14 cellular contexts compared by ENCODE assay signal in genomic region chr9:132008871-132009812, GRCh38.
DNase-seq lines count a peak whose midpoint lies in the region; TF ChIP-seq lines count a peak whose summit lies in the region.
"Had no signal": no experiment of that assay in that cellular context is flagged by ENCODE, and none has a peak within 500 bp of the region (broad histone marks: within the 10 kb centered on the region; RNA-seq: fewer than 3 reads in every experiment).

No MANE protein-coding gene starts in this region.

- H3K4me1 ChIP-seq in mesenchymal stem cell (ENCODE audit: control insufficient read depth, insufficient read depth, low read depth, low read length) = peaks cover 18% of the 10 kb centered on the region
- H3K4me1 ChIP-seq in left ventricle myocardium inferior = peaks cover 40% of the 10 kb centered on the region

- no peak overlapping the region for H2AFZ ChIP-seq in mesenchymal stem cell (ENCODE audit: low read depth, low read length)

- H3K9ac ChIP-seq in mesenchymal stem cell (ENCODE audit: low read length) = no peak overlapping the region

- no peak overlapping the region for H2BK120ac ChIP-seq in mesenchymal stem cell (ENCODE audit: low read depth, low read length)

- H3K27ac ChIP-seq in VCaP (peak overlapping the region; percentile 50), mesenchymal stem cell (ENCODE audit: low read length, poor library complexity, severe bottlenecking) (peak overlapping the region; percentile 75), left ventricle myocardium inferior (replicated peaks) (no peak overlapping the region)
- H3K27ac ChIP-seq: ovary, spleen had no signal

- peaks cover 22% of the 10 kb centered on the region for H3K79me1 ChIP-seq in mesenchymal stem cell (replicated peaks; ENCODE audit: low read length, poor library complexity, severe bottlenecking)

- H3K36me3 ChIP-seq in mesenchymal stem cell (ENCODE audit: control insufficient read depth in 1 of 2, insufficient read depth in 2 of 2, low read depth in 1 of 2, low read length in 2 of 2) (peaks cover 3 to 17% of the 10 kb centered on the region in 2 experiments), left ventricle myocardium inferior (peaks cover 8% of the 10 kb centered on the region)
- H3K36me3 ChIP-seq: BE2C, ovary had no signal

- peak overlapping the region in 1 of 2 experiments; percentile 29 for H3K18ac ChIP-seq in mesenchymal stem cell (ENCODE audit: low read depth in 1 of 2, low read length in 2 of 2)

- TF ChIP-seq CTCF in VCaP (conservative IDR thresholded peaks at IDR 0.05) (no peak), left ventricle myocardium inferior (IDR thresholded peaks at IDR 0.05; ENCODE audit: borderline replicate concordance) (no peak)

- no peaks in the 10 kb centered on the region for H3K9me3 ChIP-seq in mesenchymal stem cell (ENCODE audit: control insufficient read depth, low read length)
- H3K9me3 ChIP-seq in left ventricle myocardium inferior (replicated peaks) = no peaks in the 10 kb centered on the region
- H3K9me3 ChIP-seq: BE2C, ovary, spleen had no signal

- intact Hi-C loops in left ventricle myocardium inferior (cut with micrococcal nuclease) = no loop called here

- peak overlapping the region; percentile 34 for H3K4me2 ChIP-seq in mesenchymal stem cell (ENCODE audit: low read length, poor library complexity, severe bottlenecking)

- peak overlapping the region; percentile 12 for H4K8ac ChIP-seq in mesenchymal stem cell (ENCODE audit: low read length)

- DNase-seq in EH (ENCODE audit: low read depth) (peak; percentile 40), M059J (ENCODE audit: low read depth) (peak; percentile 50), mesenchymal stem cell (no peak), left ventricle myocardium inferior (no peak), GM19240 (ENCODE audit: insufficient read length, low spot score) (no peak), cortex of kidney (lab: John Stamatoyannopoulos, UW) (no peak)
- DNase-seq: activated CD4-positive, alpha-beta memory T cell treated with anti-CD3 and anti-CD28 coated beads, Interleukin-2, amount 10 ng/mL, durations not matched to agents 7 days and 5 days; BE2C; NCI-H2081 treated with DMSO at 0.1 percent for 48 hours; ovary; spleen; stimulated activated naive CD4-positive, alpha-beta T cell had no signal

- WGBS in mesenchymal stem cell = 67% methylated on average over 9 of the region's 12 CpGs

- no peak overlapping the region for H3K14ac ChIP-seq in mesenchymal stem cell (ENCODE audit: low read length in 2 of 2)

- H4K91ac ChIP-seq in mesenchymal stem cell (ENCODE audit: low read length) = no peak overlapping the region

- H2BK5ac ChIP-seq in mesenchymal stem cell (ENCODE audit: low read depth, low read length, poor library complexity, severe bottlenecking) = no peak overlapping the region

- peak overlapping the region in 1 of 2 experiments; percentile 87 for H3K23ac ChIP-seq in mesenchymal stem cell (ENCODE audit: low read length in 2 of 2)

- H3K4ac ChIP-seq in mesenchymal stem cell (ENCODE audit: low read depth in 1 of 2, low read length in 2 of 2) = peak overlapping the region in 1 of 2 experiments; percentile 35

- H3K27me3 ChIP-seq in mesenchymal stem cell (ENCODE audit: control insufficient read depth in 1 of 2, insufficient read depth in 1 of 2, low read length in 2 of 2) = no peaks in the 10 kb centered on the region
- H3K27me3 ChIP-seq in left ventricle myocardium inferior (ENCODE audit: low read depth) = no peaks in the 10 kb centered on the region
- H3K27me3 ChIP-seq: BE2C, ovary, spleen had no signal

- H2BK15ac ChIP-seq in mesenchymal stem cell (ENCODE audit: low read depth, poor library complexity, severe bottlenecking) = no peak overlapping the region

- peak overlapping the region; percentile 12 to 67 for H2BK12ac ChIP-seq in mesenchymal stem cell (ENCODE audit: low read length in 2 of 2)

- H3K4me3 ChIP-seq in mesenchymal stem cell (ENCODE audit: insufficient read depth in 1 of 2, low read depth in 1 of 2, low read length in 2 of 2) (no peak overlapping the region), left ventricle myocardium inferior (no peak overlapping the region)
- H3K4me3 ChIP-seq: GM12878, ovary, spleen had no signal

- H2AK5ac ChIP-seq in mesenchymal stem cell (ENCODE audit: low read length, severe bottlenecking) = peak overlapping the region; percentile 31

Comparison
In these comparisons a context has a peak if more than half of its experiments do, and no peak if none do; other contexts are left out.
1. DNase-seq: peak in EH (single experiment) and M059J (single experiment); none in mesenchymal stem cell (single experiment), left ventricle myocardium inferior (single experiment), GM19240 (single experiment) and cortex of kidney (single experiment).